Comparison of ENCODE assay signal across 8 cellular contexts in genomic region chr10:71623098-71623985, GRCh38.
DNase-seq lines count a peak whose midpoint lies in the region; TF ChIP-seq lines count a peak whose summit lies in the region.

No MANE protein-coding gene starts in this region.

- H3K27me3 Mint-ChIP-seq in neural crest cell (ENCODE audit: low read depth), result peaks cover 2% of the 10 kb centered on the region
- peaks cover 12 to 16% of the 10 kb centered on the region in 2 donors for H3K27me3 Mint-ChIP-seq in CD8-positive, alpha-beta memory T cell

- no peaks in the 10 kb centered on the region for H3K36me3 ChIP-seq in effector memory CD4-positive, alpha-beta T cell (ENCODE audit: control insufficient read depth, insufficient read depth, low read length)
- no peaks in the 10 kb centered on the region for H3K36me3 ChIP-seq in CD8-positive, alpha-beta memory T cell (ENCODE audit: insufficient read depth, low read length)

- CTCF ChIA-PET in CD8-positive, alpha-beta memory T cell (lab: Charles Lee), result interaction anchor here (1.0 to 1.1 kb wide), 2 partner anchors 85 to 105 kb away, joined by 3 to 4 read pairs; no protein-coding TSS in a partner anchor

- peak overlapping the region; percentile 75 for H3K27ac Mint-ChIP-seq in neural crest cell (ENCODE audit: unreplicated experiment)
- H3K27ac Mint-ChIP-seq in CD8-positive, alpha-beta memory T cell, result peak overlapping the region in 2 of 8 donors; percentile 14 to 58

- no peaks in the 10 kb centered on the region for H3K36me3 Mint-ChIP-seq in neural crest cell (ENCODE audit: low read depth)
- no peaks in the 10 kb centered on the region for H3K36me3 Mint-ChIP-seq in CD8-positive, alpha-beta memory T cell

- no peaks in the 10 kb centered on the region for H3K4me1 ChIP-seq in effector memory CD4-positive, alpha-beta T cell (ENCODE audit: control insufficient read depth, insufficient read depth, low read length, poor library complexity, severe bottlenecking)
- no peaks in the 10 kb centered on the region for H3K4me1 ChIP-seq in CD8-positive, alpha-beta memory T cell (ENCODE audit: insufficient read depth, low read length)

- POLR2A ChIA-PET in CD8-positive, alpha-beta memory T cell (lab: Charles Lee), result no interaction called here

- H3K27me3 ChIP-seq in dorsolateral prefrontal cortex, result no peaks in the 10 kb centered on the region
- no peaks in the 10 kb centered on the region for H3K27me3 ChIP-seq in effector memory CD4-positive, alpha-beta T cell (replicated peaks; ENCODE audit: control insufficient read depth, insufficient read depth, low read length, poor library complexity, severe bottlenecking)
- H3K27me3 ChIP-seq in CD8-positive, alpha-beta memory T cell (ENCODE audit: insufficient read depth, low read length, poor library complexity, severe bottlenecking), result no peaks in the 10 kb centered on the region

- no peak overlapping the region for H3K4me3 Mint-ChIP-seq in neural crest cell
- no peak overlapping the region for H3K4me3 Mint-ChIP-seq in CD8-positive, alpha-beta memory T cell

- no peaks in the 10 kb centered on the region for H3K9me3 Mint-ChIP-seq in neural crest cell
- no peaks in the 10 kb centered on the region for H3K9me3 Mint-ChIP-seq in CD8-positive, alpha-beta memory T cell

- DNase-seq in EL (peak; percentile 42), MV-4-11 (lab: John Stamatoyannopoulos, UW) (peak; percentile 62), dorsolateral prefrontal cortex (peak in 6 of 10 donors; percentile 37 to 55 (median 47)), neural crest cell (ENCODE audit: low read depth, low spot score) (peak; percentile 28), DMS53 (lab: John Stamatoyannopoulos, UW) (no peak)
- DNase-seq in effector memory CD4-positive, alpha-beta T cell, result no peak
- DNase-seq in activated naive CD4-positive, alpha-beta T cell (lab: John Stamatoyannopoulos, UW), result no peak
- no peak for DNase-seq in CD8-positive, alpha-beta memory T cell

- no peak overlapping the region for H3K4me3 ChIP-seq in dorsolateral prefrontal cortex
- H3K4me3 ChIP-seq in effector memory CD4-positive, alpha-beta T cell (ENCODE audit: insufficient read depth, low read depth, low read length, poor library complexity, severe bottlenecking), result no peak overlapping the region
- H3K4me3 ChIP-seq in CD8-positive, alpha-beta memory T cell (ENCODE audit: low read length), result no peak overlapping the region

- peak overlapping the region in 37 of 59 donors; percentile 3 to 87 (median 50) for H3K27ac ChIP-seq in dorsolateral prefrontal cortex
- no peak overlapping the region for H3K27ac ChIP-seq in effector memory CD4-positive, alpha-beta T cell (ENCODE audit: insufficient read depth, low read length, poor library complexity, severe bottlenecking)
- no peak overlapping the region for H3K27ac ChIP-seq in CD8-positive, alpha-beta memory T cell (ENCODE audit: low read depth, low read length)

- intact Hi-C loops in dorsolateral prefrontal cortex (cut with DNase I), result loop anchor here in 1 of 2 donors (5.0 kb wide), 1 partner anchor 306 kb away; the partner anchor contains the start of gene SLC29A3

- peaks cover 52% of the 10 kb centered on the region for H3K4me1 Mint-ChIP-seq in neural crest cell
- no peaks in the 10 kb centered on the region for H3K4me1 Mint-ChIP-seq in CD8-positive, alpha-beta memory T cell

- peak in 42 of 56 donors; percentile 11 to 49 (median 34) for TF ChIP-seq CTCF in dorsolateral prefrontal cortex (IDR thresholded peaks at IDR 0.05 in 54 of 56, conservative IDR thresholded peaks at IDR 0.05 in 2 of 56; ENCODE audit: low read depth in 1 of 56, partially characterized antibody in 56 of 56)
- peak; percentile 45 for TF ChIP-seq CTCF in neural crest cell (conservative IDR thresholded peaks at IDR 0.05)

- H3K9me3 ChIP-seq in effector memory CD4-positive, alpha-beta T cell (ENCODE audit: control insufficient read depth, low read length), result no peaks in the 10 kb centered on the region
- H3K9me3 ChIP-seq in CD8-positive, alpha-beta memory T cell (ENCODE audit: low read length), result no peaks in the 10 kb centered on the region

Comparison
In these comparisons a context has a peak if more than half of its experiments do, and no peak if none do; other contexts are left out.
1. DNase-seq: peak in EL (single experiment), MV-4-11 (single experiment), dorsolateral prefrontal cortex (6 of 10) and neural crest cell (single experiment); none in effector memory CD4-positive, alpha-beta T cell (0 of 3), activated naive CD4-positive, alpha-beta T cell (0 of 4), DMS53 (single experiment) and CD8-positive, alpha-beta memory T cell (0 of 5).
2. H3K27ac ChIP-seq: peak in dorsolateral prefrontal cortex (37 of 59); none in effector memory CD4-positive, alpha-beta T cell (single experiment) and CD8-positive, alpha-beta memory T cell (single experiment).